In genomic region chr16:78528265-78528664, GRCh38 we compare ENCODE assay signal across 19 cellular contexts.
"Had no signal": no experiment of that assay in that cellular context is flagged by ENCODE, and none has a peak within 500 bp of the region (broad histone marks: within the 10 kb centered on the region; RNA-seq: fewer than 3 reads in every experiment).

No MANE protein-coding gene starts in this region.

- H3K9me3 Mint-ChIP-seq: dendritic cell treated with granulocyte-macrophage colony-stimulating factor and Interleukin-4, amounts not matched to agents 40 ng/mL and 50 ng/mL, for 4 days; type B pancreatic cell had no signal

- H3K9me3 ChIP-seq: heart left ventricle, mucosa of descending colon, neutrophil, thyroid gland had no signal

- H3K27ac ChIP-seq: heart left ventricle, neutrophil, thyroid gland had no signal

- H3K4me3 Mint-ChIP-seq: dendritic cell treated with granulocyte-macrophage colony-stimulating factor and Interleukin-4, amounts not matched to agents 40 ng/mL and 50 ng/mL, for 4 days; type B pancreatic cell had no signal

- FAIRE-seq: frontal cortex, islet of Langerhans, small intestine, urothelium cell line had no signal

- ATAC-seq: heart left ventricle; left lobe of liver; mucosa of descending colon; naive thymus-derived CD8-positive, alpha-beta T cell; right cardiac atrium had no signal

- H3K27ac Mint-ChIP-seq: dendritic cell treated with granulocyte-macrophage colony-stimulating factor and Interleukin-4, amounts not matched to agents 40 ng/mL and 50 ng/mL, for 4 days; naive thymus-derived CD8-positive, alpha-beta T cell; type B pancreatic cell had no signal

- DNase-seq: erythroblast; heart left ventricle; hippocampal formation; mucosa of descending colon; naive thymus-derived CD8-positive, alpha-beta T cell; posterior cingulate gyrus; right cardiac atrium; small intestine; stimulated activated CD4-positive, alpha-beta T cell treated with anti-CD3 and anti-CD28 coated beads, Interleukin-12 subunit alpha, Interleukin-12 subunit beta, amount 100 ng/mL, for 4 hours; stimulated activated CD4-positive, alpha-beta T cell treated with anti-CD3 and anti-CD28 coated beads, Interleukin-2, amount 100 ng/mL, for 48 hours; stimulated activated naive CD4-positive, alpha-beta T cell treated with Interleukin-2 at 50 U/mL for 16 hours; thyroid gland had no signal

- H3K36me3 ChIP-seq: heart left ventricle, neutrophil, thyroid gland had no signal

- H3K4me3 ChIP-seq: heart left ventricle, mucosa of descending colon, thyroid gland had no signal

- H3K27me3 Mint-ChIP-seq: dendritic cell treated with granulocyte-macrophage colony-stimulating factor and Interleukin-4, amounts not matched to agents 40 ng/mL and 50 ng/mL, for 4 days; naive thymus-derived CD8-positive, alpha-beta T cell; type B pancreatic cell had no signal

- H3K27me3 ChIP-seq: heart left ventricle, neutrophil, thyroid gland had no signal

- H3K4me1 ChIP-seq: thyroid gland had no signal

- H3K36me3 Mint-ChIP-seq: type B pancreatic cell had no signal
